Comparison of ENCODE assay signal across 18 cellular contexts in the genomic region with DNA sequence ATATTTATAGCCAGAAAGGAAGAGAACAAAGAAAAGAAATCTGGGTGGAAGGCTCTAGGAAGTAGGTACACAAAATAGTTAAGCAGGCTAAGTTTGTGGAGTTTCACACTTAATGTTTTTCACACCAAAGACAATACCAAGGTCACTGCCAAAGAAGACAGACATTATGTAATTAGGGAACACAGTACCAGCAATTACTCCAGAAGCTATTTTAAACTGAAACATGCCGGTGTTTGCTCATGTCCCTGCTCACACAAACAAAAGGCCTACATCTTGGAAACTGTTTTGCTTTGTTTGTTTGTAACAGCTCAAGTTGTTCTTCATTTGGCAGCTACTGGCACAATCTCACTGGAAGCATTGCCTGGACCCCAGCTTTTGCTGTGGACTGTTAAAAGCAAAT.
"Had no signal": no experiment of that assay in that cellular context is flagged by ENCODE, and none has a peak within 500 bp of the region (broad histone marks: within the 10 kb centered on the region; RNA-seq: fewer than 3 reads in every experiment).

No MANE protein-coding gene starts in this region.

- H3K36me3 ChIP-seq: WERI-Rb-1 had no signal

- H3K4me3 ChIP-seq: SK-N-MC had no signal

- H3K27ac ChIP-seq: SK-N-MC, WERI-Rb-1 had no signal

- DNase-seq: activated CD4-positive, alpha-beta memory T cell treated with anti-CD3 and anti-CD28 coated beads, Interleukin-2, amount 10 ng/mL, durations not matched to agents 7 days and 5 days; activated CD4-positive, alpha-beta T cell treated with anti-CD3 and anti-CD28 coated beads for 36 hours; activated CD4-positive, alpha-beta T cell treated with anti-CD3 and anti-CD28 coated beads, Interleukin-2, amount 50 U/mL, for 1 hour; activated gamma-delta T cell; activated naive CD4-positive, alpha-beta T cell treated with anti-CD3 and anti-CD28 coated beads for 36 hours; activated T-cell treated with anti-CD3 and anti-CD28 coated beads for 4 hours; activated T-cell treated with anti-CD3 and anti-CD28 coated beads, Interleukin-2, amount 50 U/mL, for 48 hours; amygdala; cerebellar nuclear complex; MM.1S; NCI-H1417 treated with DMSO at 0.1 percent for 48 hours; NCI-H187; NCI-H69; T-cell; T-helper 2 cell; T1000; WERI-Rb-1 had no signal
